ENCODE assay signal across 8 cellular contexts in the genomic region with DNA sequence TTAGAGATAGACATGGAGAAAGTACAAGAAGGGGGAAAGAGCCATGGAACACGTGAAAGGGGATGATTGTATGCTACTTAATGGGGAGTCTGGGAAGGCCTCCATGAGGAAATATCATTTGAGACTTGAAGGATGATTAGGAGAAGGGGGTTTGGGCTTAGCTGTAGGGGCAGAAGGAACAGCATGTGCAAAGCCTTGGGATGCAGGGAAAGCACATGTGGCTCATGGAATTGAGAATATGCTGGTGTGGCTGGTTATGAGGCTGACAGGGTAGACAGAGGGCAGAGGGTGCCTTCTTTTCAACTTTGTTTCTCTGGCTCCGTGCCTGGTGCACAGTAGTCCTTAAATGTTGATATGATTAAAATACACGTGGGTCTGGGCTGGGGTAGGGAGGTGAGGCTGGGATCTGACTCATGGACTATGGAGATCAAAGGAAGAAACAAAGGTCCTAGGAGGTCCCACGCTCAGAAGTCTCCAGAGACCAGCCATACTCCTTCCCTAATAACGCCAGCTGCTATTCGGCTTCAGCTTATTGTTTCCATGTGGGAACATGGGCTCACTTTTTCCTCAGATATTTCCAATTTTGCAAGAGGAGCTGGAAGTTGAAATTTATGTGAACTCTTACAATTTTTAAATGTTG. TPM values are rescaled to one million over a fixed set of nuclear protein-coding genes. Genes with fewer than 3 reads are reported as not detected.
DNase-seq lines count a peak whose midpoint lies in the region; ATAC-seq, FAIRE-seq and TF ChIP-seq lines count a peak whose summit lies in the region.

No MANE protein-coding gene starts in this region.

- BruUV-seq in OCI-LY7 (replicated peaks; lab: Mats Ljungman, UMichigan), result no TSS peak
- no TSS peak for BruUV-seq in endothelial cell of umbilical vein (replicated peaks; lab: Mats Ljungman, UMichigan)

- H3K79me2 ChIP-seq in OCI-LY7 (ENCODE audit: insufficient read depth, low read depth, low read length), result peaks cover 58% of the 10 kb centered on the region
- H3K79me2 ChIP-seq in endothelial cell of umbilical vein (ENCODE audit: control insufficient read depth, insufficient read depth, low read length), result peaks cover 48% of the 10 kb centered on the region

- peak overlapping the region; percentile 98 for H3K4me2 ChIP-seq in OCI-LY7 (ENCODE audit: low read length)
- peak overlapping the region; percentile 92 for H3K4me2 ChIP-seq in endothelial cell of umbilical vein (ENCODE audit: insufficient read depth, low read length)

- TF ChIP-seq POLR2A in endothelial cell of umbilical vein (IDR thresholded peaks at IDR 0.05; ENCODE audit: low read depth, low read length), result no peak

- H3K27ac ChIP-seq in OCI-LY7 (ENCODE audit: low read depth, low read length, poor library complexity, severe bottlenecking), result peak overlapping the region; percentile 86
- peak overlapping the region; percentile 64 for H3K27ac ChIP-seq in endothelial cell of umbilical vein (ENCODE audit: insufficient read depth, low read depth, low read length)

- H3K9ac ChIP-seq in endothelial cell of umbilical vein (replicated peaks; ENCODE audit: extremely low read depth, insufficient read depth, low read length), result peak overlapping the region; percentile 95

- peak; percentile 19 for ATAC-seq in omental fat pad (ENCODE audit: low FRiP score)

- H3K9me3 ChIP-seq in OCI-LY7 (ENCODE audit: low read length), result no peaks in the 10 kb centered on the region
- no peaks in the 10 kb centered on the region for H3K9me3 ChIP-seq in endothelial cell of umbilical vein (replicated peaks; ENCODE audit: control insufficient read depth, insufficient read depth, low read length)

- DNase-seq in Daoy (ENCODE audit: low read depth) (peak; percentile 22), OCI-LY7 (ENCODE audit: low spot score) (no peak), endothelial cell of umbilical vein (ENCODE audit: low read depth, low spot score) (no peak), omental fat pad (ENCODE audit: low spot score) (no peak), NOMO-1 treated with dmso at 0.1 percent for 144 hours (lab: John Stamatoyannopoulos, UW; ENCODE audit: unreplicated experiment) (no peak), NCI-H2081 treated with DMSO at 0.1 percent for 48 hours (lab: John Stamatoyannopoulos, UW) (no peak), globus pallidus (ENCODE audit: low spot score) (no peak), UCSD-AML1 (lab: John Stamatoyannopoulos, UW; ENCODE audit: unreplicated experiment) (no peak)

- POLR2A ChIA-PET in OCI-LY7 (lab: Charles Lee) (interaction anchor here (0.7 to 2.0 kb wide), 7 partner anchors 10 to 148 kb away, joined by 3 to 7 read pairs (median 4); no protein-coding TSS in a partner anchor), endothelial cell of umbilical vein (lab: Charles Lee) (interaction anchor here (1.6 kb wide), 1 partner anchor 148 kb away, joined by 6 read pairs; a partner anchor contains a TSS)

- intact Hi-C loops in OCI-LY7 (cut with micrococcal nuclease; ENCODE audit: unreplicated experiment) (loop anchor here (2.0 to 5.0 kb wide), 4 partner anchors 54 to 649 kb away; a partner anchor contains a TSS), endothelial cell of umbilical vein (cut with micrococcal nuclease) (loop anchor here (2.0 to 5.0 kb wide), 2 partner anchors 116 to 165 kb away; a partner anchor contains a TSS)

- dilution Hi-C loops in endothelial cell of umbilical vein (cut with MboI; ENCODE audit: extremely low pct_ligation_motif_present, low sequenced_read_pairs), result no loop called here

- H3K4me3 ChIP-seq in OCI-LY7 (ENCODE audit: low read depth, low read length, poor library complexity, severe bottlenecking) (peak overlapping the region; percentile 99), endothelial cell of umbilical vein (replicated peaks in 1 of 3; ENCODE audit: insufficient read depth in 1 of 3, low read depth in 1 of 3, low read length in 3 of 3) (peak overlapping the region; percentile 67 to 96 (median 81))

- H2AFZ ChIP-seq in OCI-LY7 (ENCODE audit: low read length) (no peak overlapping the region), endothelial cell of umbilical vein (ENCODE audit: low read depth, low read length) (peak overlapping the region; percentile 5)

- no peak for FAIRE-seq in endothelial cell of umbilical vein (lab: Jason Lieb, UNC)

- CTCF ChIA-PET in OCI-LY7 (lab: Charles Lee; ENCODE audit: unreplicated experiment) (no interaction called here), endothelial cell of umbilical vein (lab: Charles Lee) (interaction anchor here (1.4 to 3.6 kb wide), 5 partner anchors 10 to 183 kb away, joined by 3 to 28 read pairs (median 6); no protein-coding TSS in a partner anchor)

- H3K4me1 ChIP-seq in OCI-LY7 (ENCODE audit: insufficient read depth, low read length, poor library complexity, severe bottlenecking) (peaks cover 25% of the 10 kb centered on the region), endothelial cell of umbilical vein (ENCODE audit: control insufficient read depth, extremely low read depth, insufficient read depth, low read length) (peaks cover 29% of the 10 kb centered on the region)

- H3K36me3 ChIP-seq in OCI-LY7 (ENCODE audit: insufficient read depth, low read length) (peaks cover 9% of the 10 kb centered on the region; the same call in 1 of the 2 replicates), endothelial cell of umbilical vein (ENCODE audit: control insufficient read depth in 2 of 2, extremely low read depth in 1 of 2, insufficient read depth in 2 of 2, low read length in 2 of 2) (no peaks in the 10 kb centered on the region)

- TF ChIP-seq CTCF in OCI-LY7 (conservative IDR thresholded peaks at IDR 0.05; ENCODE audit: low read length) (no peak), endothelial cell of umbilical vein (IDR thresholded peaks at IDR 0.05; ENCODE audit: extremely low read depth in 1 of 2, insufficient read depth in 1 of 2, low read depth in 1 of 2, low read length in 2 of 2) (no peak), omental fat pad (IDR thresholded peaks at IDR 0.05) (no peak)

- H3K9me2 ChIP-seq in OCI-LY7 (ENCODE audit: insufficient read depth, low read length), result no peaks in the 10 kb centered on the region

- no peaks in the 10 kb centered on the region for H4K20me1 ChIP-seq in OCI-LY7 (ENCODE audit: insufficient read depth, low read length)
- H4K20me1 ChIP-seq in endothelial cell of umbilical vein (replicated peaks; ENCODE audit: control insufficient read depth, extremely low read depth, insufficient read depth, low read length), result no peaks in the 10 kb centered on the region

- H3K27me3 ChIP-seq in endothelial cell of umbilical vein (ENCODE audit: control insufficient read depth in 2 of 2, insufficient read depth in 2 of 2, low read length in 2 of 2), result no peaks in the 10 kb centered on the region

- H3K9me1 ChIP-seq in endothelial cell of umbilical vein (replicated peaks; ENCODE audit: control insufficient read depth, extremely low read depth, insufficient read depth, low read length), result no peaks in the 10 kb centered on the region

TF ChIP-seq in endothelial cell of umbilical vein, 7 proteins besides CTCF, POLR2A, EP300 and RAD21:
- TF ChIP-seq, protein P1, sequence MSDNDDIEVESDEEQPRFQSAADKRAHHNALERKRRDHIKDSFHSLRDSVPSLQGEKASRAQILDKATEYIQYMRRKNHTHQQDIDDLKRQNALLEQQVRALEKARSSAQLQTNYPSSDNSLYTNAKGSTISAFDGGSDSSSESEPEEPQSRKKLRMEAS (IDR thresholded peaks at IDR 0.05; ENCODE audit: insufficient read depth, insufficient read length), result no peak
- TF ChIP-seq FOS (IDR thresholded peaks at IDR 0.05; ENCODE audit: borderline replicate concordance, insufficient read depth, low read length) (no peak), GATA2 (IDR thresholded peaks at IDR 0.05; ENCODE audit: insufficient read depth, insufficient read length, low read depth, low read length) (no peak), POLR2AphosphoS5 (IDR thresholded peaks at IDR 0.05; ENCODE audit: insufficient read depth, low read depth, low read length) (no peak), EZH2 (IDR thresholded peaks at IDR 0.05; ENCODE audit: borderline replicate concordance, low read depth, low read length, severe bottlenecking) (no peak), MYC (IDR thresholded peaks at IDR 0.05; ENCODE audit: low read depth, low read length) (no peak), JUN (IDR thresholded peaks at IDR 0.05; ENCODE audit: borderline replicate concordance, insufficient read depth, insufficient read length, low read depth) (no peak)

RNA-seq across cellular contexts. Expression of a gene that starts 1.1 kb away (rescaled TPM):
- total RNA-seq in Daoy (2014; rRNA removed; shearing (Covaris generic)), result 22.2 and 23.4 TPM in 2 replicates
- total RNA-seq in OCI-LY7 (2014; rRNA removed; shearing (Covaris generic)), result 14.8 and 16.3 TPM in 2 replicates
- 37.8 and 40.8 TPM in 2 replicates for total RNA-seq in OCI-LY7 (2022)
- 25.5 and 27.7 TPM in 2 replicates for total RNA-seq in endothelial cell of umbilical vein
- polyA plus RNA-seq in endothelial cell of umbilical vein, result 7.3 and 10.6 TPM in 2 replicates
- 11.6 and 11.9 TPM in 2 replicates for polyA plus RNA-seq in endothelial cell of umbilical vein (2011; cell fraction: cytosol; rRNA removed)
- polyA plus RNA-seq in endothelial cell of umbilical vein (2011; cell fraction: nucleus; rRNA removed), result 5.6 and 9.8 TPM in 2 replicates
- polyA plus RNA-seq in endothelial cell of umbilical vein (2012), result 13.8 and 18.4 TPM in 2 replicates
- polyA minus RNA-seq in endothelial cell of umbilical vein, result 18.9 and 24.6 TPM in 2 replicates
- 13.4 TPM for polyA minus RNA-seq in endothelial cell of umbilical vein (2011; cell fraction: cytosol; rRNA and poly(A)+ RNA removed)
- polyA minus RNA-seq in endothelial cell of umbilical vein (2011; cell fraction: nucleus; rRNA and poly(A)+ RNA removed), result 4.8 and 10.3 TPM in 2 replicates
- 10 to 100 TPM in 2 of 4 donors, 1 to 10 TPM in 2; 7.0 to 16.9 (median 11.2) TPM for total RNA-seq in omental fat pad

RNA-seq across cellular contexts. Expression of a gene that starts 1.4 kb away (rescaled TPM):
- 26.5 and 33.8 TPM in 2 replicates for total RNA-seq in Daoy (2014; rRNA removed; shearing (Covaris generic))
- 7.7 and 15.7 TPM in 2 replicates for total RNA-seq in OCI-LY7 (2014; rRNA removed; shearing (Covaris generic))
- total RNA-seq in OCI-LY7 (2022) (22.8 and 27.9 TPM in 2 replicates), endothelial cell of umbilical vein (24.9 and 25.9 TPM in 2 replicates), omental fat pad (10 to 100 TPM; 15.3 to 24.3 (median 19.2) TPM)
- 2.6 and 4.3 TPM in 2 replicates for polyA plus RNA-seq in endothelial cell of umbilical vein
- 5.0 TPM in 2 replicates for polyA plus RNA-seq in endothelial cell of umbilical vein (2011; cell fraction: cytosol; rRNA removed)
- 4.3 and 6.3 TPM in 2 replicates for polyA plus RNA-seq in endothelial cell of umbilical vein (2011; cell fraction: nucleus; rRNA removed)
- polyA plus RNA-seq in endothelial cell of umbilical vein (2012), result 11.5 and 18.0 TPM in 2 replicates
- 6.6 and 9.5 TPM in 2 replicates for polyA minus RNA-seq in endothelial cell of umbilical vein
- 4.0 TPM for polyA minus RNA-seq in endothelial cell of umbilical vein (2011; cell fraction: cytosol; rRNA and poly(A)+ RNA removed)
- 7.1 and 10.3 TPM in 2 replicates for polyA minus RNA-seq in endothelial cell of umbilical vein (2011; cell fraction: nucleus; rRNA and poly(A)+ RNA removed)
